ENCODE assay signal across 1 cellular context in genomic region chr7:40680657-40681056, GRCh38.
TF ChIP-seq lines count a peak whose summit lies in the region.

No MANE protein-coding gene starts in this region.

TF ChIP-seq in GM12878, 131 proteins besides CTCF, POLR2A, EP300 and RAD21 (continued from another document):
- TF ChIP-seq HDAC6 (IDR thresholded peaks at IDR 0.05; ENCODE audit: unreplicated experiment) (no peak), ATF2 (IDR thresholded peaks at IDR 0.05; ENCODE audit: low read length) (no peak), REST (IDR thresholded peaks at IDR 0.05; ENCODE audit: low read depth, low read length) (no peak), PML (IDR thresholded peaks at IDR 0.05; ENCODE audit: low read length) (no peak)
